Comparison of ENCODE assay signal across 7 cellular contexts in genomic region chr20:37526839-37527637, GRCh38. TPM values are rescaled to one million over a fixed set of nuclear protein-coding genes. Genes with fewer than 3 reads are reported as not detected.
A peak's percentile ranks its signal among the peaks of the same experiment; 100 is the strongest.
DNase-seq lines count a peak whose midpoint lies in the region; ATAC-seq and TF ChIP-seq lines count a peak whose summit lies in the region.

No MANE protein-coding gene starts in this region.

- in situ Hi-C loops in brain microvascular endothelial cell (cut with HindIII; ENCODE audit: low pct_ligation_motif_present, low sequenced_read_pairs): loop anchor here (25.0 kb wide), 1 partner anchor 265 kb away; the partner anchor contains the start of gene GHRH

- H4K20me1 ChIP-seq in Loucy (ENCODE audit: insufficient read depth, low read length, poor library complexity, severe bottlenecking): peaks cover 28% of the 10 kb centered on the region

- peak overlapping the region; percentile 94 for H2AFZ ChIP-seq in Loucy (ENCODE audit: low read length)

- peak overlapping the region; percentile 100 for H3K27ac ChIP-seq in brain microvascular endothelial cell
- H3K27ac ChIP-seq in left lung: peak overlapping the region; percentile 95 to 97
- peak overlapping the region; percentile 87 to 98 for H3K27ac ChIP-seq in thoracic aorta

- intact Hi-C loops in left lung (cut with DNase I): loop anchor here in 1 of 2 donors (5.0 to 10.0 kb wide), 2 partner anchors 142 to 330 kb away; no protein-coding TSS in a partner anchor

- no peaks in the 10 kb centered on the region; the same call in 1 of the 2 replicates for H3K36me3 ChIP-seq in GM06990 (ENCODE audit: control insufficient read depth, insufficient read depth, low read length)
- no peaks in the 10 kb centered on the region for H3K36me3 ChIP-seq in Loucy (ENCODE audit: insufficient read depth, low read length)
- H3K36me3 ChIP-seq in brain microvascular endothelial cell (replicated peaks): no peaks in the 10 kb centered on the region
- no peaks in the 10 kb centered on the region for H3K36me3 ChIP-seq in left lung
- no peaks in the 10 kb centered on the region for H3K36me3 ChIP-seq in thoracic aorta

- peak overlapping the region; percentile 93 for H3K9ac ChIP-seq in Loucy (ENCODE audit: low read depth, low read length, poor library complexity, severe bottlenecking)

- H3K9me3 ChIP-seq in Loucy (ENCODE audit: insufficient read depth, low read depth, low read length) (no peaks in the 10 kb centered on the region), left lung (no peaks in the 10 kb centered on the region), thoracic aorta (no peaks in the 10 kb centered on the region)

- H3K4me3 ChIP-seq in GM06990 (replicated peaks; ENCODE audit: low read depth, low read length) (peak overlapping the region; percentile 94), Loucy (ENCODE audit: low read length, poor library complexity, severe bottlenecking) (peak overlapping the region; percentile 99), brain microvascular endothelial cell (ENCODE audit: low read depth, low read length) (peak overlapping the region; percentile 99), left lung (peak overlapping the region; percentile 96 to 99), thoracic aorta (peak overlapping the region; percentile 100)

- peaks cover 55% of the 10 kb centered on the region for H3K79me2 ChIP-seq in Loucy (ENCODE audit: insufficient read depth, low read length)

- ATAC-seq in left lung (peak; percentile 67), thoracic aorta (ENCODE audit: insufficient number of reproducible peaks, low FRiP score, low read depth) (no peak), GM21825 (IDR thresholded peaks at IDR 0.05; ENCODE audit: unreplicated experiment) (no peak)

- peak overlapping the region; percentile 98 for H3K4me2 ChIP-seq in Loucy (ENCODE audit: low read depth, low read length, poor library complexity, severe bottlenecking)

- no peaks in the 10 kb centered on the region for H3K9me2 ChIP-seq in Loucy (replicated peaks; ENCODE audit: low read depth, low read length)

- no peaks in the 10 kb centered on the region for H3K27me3 ChIP-seq in GM06990 (replicated peaks; ENCODE audit: control insufficient read depth, insufficient read depth, low read length)
- no peaks in the 10 kb centered on the region for H3K27me3 ChIP-seq in Loucy (ENCODE audit: insufficient read depth, low read length, poor library complexity, severe bottlenecking)
- no peaks in the 10 kb centered on the region for H3K27me3 ChIP-seq in brain microvascular endothelial cell (replicated peaks)
- no peaks in the 10 kb centered on the region for H3K27me3 ChIP-seq in left lung
- H3K27me3 ChIP-seq in thoracic aorta (replicated peaks; ENCODE audit: insufficient read depth): no peaks in the 10 kb centered on the region

- no peaks in the 10 kb centered on the region for H3F3A ChIP-seq in Loucy (ENCODE audit: low read depth)

- peaks cover 42% of the 10 kb centered on the region for H3K4me1 ChIP-seq in Loucy (ENCODE audit: insufficient read depth, low read length, poor library complexity, severe bottlenecking)
- peaks cover 23 to 55% of the 10 kb centered on the region in 2 donors for H3K4me1 ChIP-seq in left lung
- peaks cover 17 to 34% of the 10 kb centered on the region in 2 donors for H3K4me1 ChIP-seq in thoracic aorta (ENCODE audit: control insufficient read depth in 1 of 2, low read depth in 2 of 2)

- TF ChIP-seq CTCF in GM06990 (IDR thresholded peaks at IDR 0.05; ENCODE audit: insufficient read depth, low read length, poor library complexity, severe bottlenecking) (no peak), Loucy (conservative IDR thresholded peaks at IDR 0.05; ENCODE audit: low read length) (no peak), brain microvascular endothelial cell (IDR thresholded peaks at IDR 0.05; ENCODE audit: low read depth, low read length, missing control alignments) (no peak), left lung (IDR thresholded peaks at IDR 0.05) (no peak), thoracic aorta (IDR thresholded peaks at IDR 0.05) (no peak)

- DNase-seq in GM06990 (ENCODE audit: extremely low read depth, insufficient read length) (no peak), brain microvascular endothelial cell (no peak), left lung (no peak), thoracic aorta (ENCODE audit: low spot score) (no peak), Kasumi-1 (lab: John Stamatoyannopoulos, UW) (no peak)

RNA-seq across cellular contexts. Expression of gene BLCAP, which starts 0.6 kb away (rescaled TPM):
- 10 to 100 TPM; 65.5 to 67.6 TPM for total RNA-seq in left lung
- total RNA-seq in thoracic aorta: 10 to 100 TPM; 28.4 to 42.0 TPM

RNA-seq across cellular contexts. Expression of gene NNAT, which starts 6.0 kb away (rescaled TPM):
- 1 to 10 TPM in 1 of 2 donors, under 1 TPM in 1; 0.45 to 3.8 TPM for total RNA-seq in left lung
- under 1 TPM in 1 of 2 donors, not detected in 1; 0.81 TPM for total RNA-seq in thoracic aorta
